30 cellular contexts compared by ENCODE assay signal in the genomic region with DNA sequence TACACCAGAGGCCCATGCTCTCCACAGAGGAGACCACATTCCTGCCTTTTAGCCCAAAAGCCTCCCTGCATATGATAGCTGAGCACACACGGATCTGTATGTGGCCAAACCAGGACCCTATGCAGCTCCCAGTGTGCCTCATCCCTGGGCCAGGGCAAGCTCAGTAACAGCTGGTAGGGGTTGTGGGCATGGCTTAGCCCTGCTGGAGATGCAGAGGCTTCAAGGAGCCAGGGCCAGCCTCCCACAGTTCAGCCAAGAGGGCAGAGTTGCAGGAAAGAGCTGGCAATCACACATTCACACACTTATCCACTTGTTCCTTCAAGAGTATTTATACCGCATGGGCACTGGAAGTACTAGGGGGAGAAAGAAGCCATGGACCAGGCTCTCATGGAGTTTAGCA. TPM values are rescaled to one million over a fixed set of nuclear protein-coding genes. Genes with fewer than 3 reads are reported as not detected.
DNase-seq lines count a peak whose midpoint lies in the region; ATAC-seq, FAIRE-seq and TF ChIP-seq lines count a peak whose summit lies in the region.
"Had no signal": no experiment of that assay in that cellular context is flagged by ENCODE, and none has a peak within 500 bp of the region (broad histone marks: within the 10 kb centered on the region; RNA-seq: fewer than 3 reads in every experiment).

No MANE protein-coding gene starts in this region.

- H3K9ac ChIP-seq in stomach smooth muscle (ENCODE audit: low read length in 2 of 2) (no peak overlapping the region), kidney (ENCODE audit: low read length in 2 of 2) (no peak overlapping the region)

- no peak for ATAC-seq in GM18907 (IDR thresholded peaks at IDR 0.05; ENCODE audit: unreplicated experiment)
- ATAC-seq: esophagus mucosa; stimulated activated memory B cell treated with anti-CD40 and anti-IgM and Interleukin-4, amounts not matched to agents 10 μg/mL and 1 μg/mL and 100 μg/mL, for 72 hours had no signal

- H3K27me3 Mint-ChIP-seq in chondrocyte (ENCODE audit: low read depth): no peaks in the 10 kb centered on the region

- no peaks in the 10 kb centered on the region for H3K9me3 ChIP-seq in stomach smooth muscle (ENCODE audit: control insufficient read depth in 2 of 2, low read length in 2 of 2)
- no peaks in the 10 kb centered on the region for H3K9me3 ChIP-seq in kidney (ENCODE audit: control insufficient read depth in 1 of 2, low read length in 2 of 2)
- H3K9me3 ChIP-seq: heart left ventricle had no signal

- H3K27ac ChIP-seq in stomach smooth muscle (ENCODE audit: low read length) (peak overlapping the region; percentile 91), kidney (ENCODE audit: low read depth in 2 of 2, low read length in 2 of 2) (no peak overlapping the region)
- H3K27ac ChIP-seq: VCaP had no signal

- no peak for FAIRE-seq in kidney (lab: Jason Lieb, UNC)
- FAIRE-seq: A204.1, astrocyte, RCC 7860, urothelium cell line had no signal

- TF ChIP-seq CTCF in chondrocyte (IDR thresholded peaks at IDR 0.05): no peak
- no peak for TF ChIP-seq CTCF in kidney (IDR thresholded peaks at IDR 0.05; ENCODE audit: borderline replicate concordance, extremely low read depth, insufficient read depth)

- peaks cover 41% of the 10 kb centered on the region for H3K4me1 Mint-ChIP-seq in chondrocyte (ENCODE audit: low read depth)

- peak; percentile 17 for DNase-seq in activated effector memory CD4-positive, alpha-beta T cell treated with anti-CD3 and anti-CD28 coated beads, Interleukin-2, amount 50 U/mL, for 16 hours
- DNase-seq in activated effector memory CD4-positive, alpha-beta T cell treated with Interleukin-2 at 50 U/mL for 16 hours: no peak
- DNase-seq in chondrocyte (ENCODE audit: low spot score): no peak
- DNase-seq in mesenteric fat pad (ENCODE audit: low spot score): peak; percentile 81
- no peak for DNase-seq in effector CD4-positive, alpha-beta T cell
- no peak for DNase-seq in kidney
- DNase-seq: activated CD4-positive, alpha-beta T cell treated with anti-CD3 and anti-CD28 coated beads for 48 hours; caudate nucleus; EL; foreskin fibroblast; H7; NCI-H146; NCI-H345; occipital lobe; stimulated activated CD4-positive, alpha-beta T cell treated with anti-CD3 and anti-CD28 coated beads, Interleukin-15, amount 100 ng/mL, for 24 hours; T1000 had no signal

- H3K36me3 ChIP-seq in stomach smooth muscle (ENCODE audit: control insufficient read depth in 2 of 2, insufficient read depth in 2 of 2, low read length in 2 of 2) (peaks cover under 1 to 1% of the 10 kb centered on the region in 2 donors), kidney (ENCODE audit: control insufficient read depth in 1 of 2, insufficient read depth in 2 of 2, low read length in 2 of 2) (no peaks in the 10 kb centered on the region)

- H3K27ac Mint-ChIP-seq in chondrocyte (ENCODE audit: unreplicated experiment): no peak overlapping the region
- H3K27ac Mint-ChIP-seq: activated T-helper 2 cell treated with anti-CD3 and anti-CD28 coated beads, Interferon-gamma antibody, Interleukin-2, Interleukin-4, amounts not matched to agents 10 μg/mL and 5 μg/mL and 100 μg/mL, durations not matched to agents 14 hours and 24 hours and 36 hours; memory B cell; stimulated activated memory B cell treated with anti-CD40 and anti-IgM and Interleukin-4, amounts not matched to agents 10 μg/mL and 1 μg/mL and 100 μg/mL, for 72 hours had no signal

- no peaks in the 10 kb centered on the region for H3K27me3 ChIP-seq in stomach smooth muscle (ENCODE audit: control insufficient read depth in 1 of 2, insufficient read depth in 2 of 2, low read length in 2 of 2)

- intact Hi-C loops in kidney (cut with DNase I): no loop called here

- H3K36me3 Mint-ChIP-seq in chondrocyte (ENCODE audit: low read depth): peaks cover 4% of the 10 kb centered on the region
- H3K36me3 Mint-ChIP-seq: memory B cell; stimulated activated memory B cell treated with anti-CD40 and anti-IgM and Interleukin-4, amounts not matched to agents 10 μg/mL and 1 μg/mL and 100 μg/mL, for 72 hours had no signal

- H3K4me3 Mint-ChIP-seq in chondrocyte (ENCODE audit: unreplicated experiment): peak overlapping the region; percentile 24
- H3K4me3 Mint-ChIP-seq: memory B cell; stimulated activated memory B cell treated with anti-CD40 and anti-IgM and Interleukin-4, amounts not matched to agents 10 μg/mL and 1 μg/mL and 100 μg/mL, for 72 hours had no signal

- H3K9me3 Mint-ChIP-seq in chondrocyte (ENCODE audit: low read depth): no peaks in the 10 kb centered on the region
- H3K9me3 Mint-ChIP-seq: activated T-helper 2 cell treated with anti-CD3 and anti-CD28 coated beads, Interferon-gamma antibody, Interleukin-2, Interleukin-4, amounts not matched to agents 10 μg/mL and 5 μg/mL and 100 μg/mL, durations not matched to agents 14 hours and 24 hours and 36 hours; memory B cell; stimulated activated memory B cell treated with anti-CD40 and anti-IgM and Interleukin-4, amounts not matched to agents 10 μg/mL and 1 μg/mL and 100 μg/mL, for 72 hours had no signal

- H3K4me1 ChIP-seq in stomach smooth muscle (ENCODE audit: control insufficient read depth, insufficient read depth, low read length) (peaks cover 54% of the 10 kb centered on the region), kidney (ENCODE audit: control insufficient read depth in 1 of 2, insufficient read depth in 1 of 2, low read depth in 1 of 2, low read length in 2 of 2) (peaks cover 0 to 20% of the 10 kb centered on the region in 2 donors)

- peak overlapping the region in 1 of 2 donors; percentile 29 for H3K4me3 ChIP-seq in stomach smooth muscle (ENCODE audit: low read length in 2 of 2)
- no peak overlapping the region for H3K4me3 ChIP-seq in kidney (ENCODE audit: low read length in 2 of 2)

RNA-seq across cellular contexts. Expression of gene LIMS2, which starts 1.6 kb away (rescaled TPM):
- total RNA-seq in chondrocyte: 75.3 to 173 TPM (median 171 TPM) in 3 replicates
- 70.6 TPM for total RNA-seq in mesenteric fat pad
- total RNA-seq in kidney: 101 TPM
- 107 TPM for polyA plus RNA-seq in kidney (ENCODE audit: insufficient read depth, low read depth, low replicate concordance)

RNA-seq across cellular contexts. Expression of gene SFT2D3, which starts 24.4 kb away (rescaled TPM):
- total RNA-seq in chondrocyte (5.1 to 7.2 TPM (median 7.1 TPM) in 3 replicates), mesenteric fat pad (4.2 TPM), kidney (9.3 TPM)
- 5.1 TPM for polyA plus RNA-seq in kidney (ENCODE audit: insufficient read depth, low read depth, low replicate concordance)

RNA-seq across cellular contexts. Expression of gene GPR17, which starts 31.0 kb away (rescaled TPM):
- total RNA-seq in chondrocyte (not detected in 3 replicates), mesenteric fat pad (not detected), kidney (0.50 TPM)
- polyA plus RNA-seq in kidney (ENCODE audit: insufficient read depth, low read depth, low replicate concordance): 0.39 TPM
- total RNA-seq: activated T-helper 2 cell treated with anti-CD3 and anti-CD28 coated beads, Interferon-gamma antibody, Interleukin-2, Interleukin-4, amounts not matched to agents 10 μg/mL and 5 μg/mL and 100 μg/mL, durations not matched to agents 14 hours and 24 hours and 36 hours; esophagus mucosa; H7; HT1080; pulmonary artery endothelial cell had no signal

Comparison
In these comparisons a context has a peak if more than half of its experiments do, and no peak if none do; other contexts are left out.
1. DNase-seq: peak in activated effector memory CD4-positive, alpha-beta T cell treated with anti-CD3 and anti-CD28 coated beads, Interleukin-2, amount 50 U/mL, for 16 hours (single experiment) and mesenteric fat pad (single experiment); none in activated effector memory CD4-positive, alpha-beta T cell treated with Interleukin-2 at 50 U/mL for 16 hours (single experiment), chondrocyte (single experiment), effector CD4-positive, alpha-beta T cell (single experiment) and kidney (single experiment).